8 cellular contexts compared by ENCODE assay signal in genomic region chr10:104328636-104328915, GRCh38. TPM values are rescaled to one million over a fixed set of nuclear protein-coding genes. Genes with fewer than 3 reads are reported as not detected.
DNase-seq lines count a peak whose midpoint lies in the region; ATAC-seq, FAIRE-seq and TF ChIP-seq lines count a peak whose summit lies in the region.

No MANE protein-coding gene starts in this region.

- H3K27me3 ChIP-seq in CD4-positive, CD25-positive, alpha-beta regulatory T cell (ENCODE audit: control insufficient read depth, insufficient read depth, low read length) = no peaks in the 10 kb centered on the region
- H3K27me3 ChIP-seq in HUES6 (ENCODE audit: control insufficient read depth, insufficient read depth, low read length) = no peaks in the 10 kb centered on the region

- peak overlapping the region; percentile 63 for H3K9ac ChIP-seq in HUES6 (ENCODE audit: low read length)

- in situ Hi-C loops in GM13977 (cut with MboI; ENCODE audit: low pct_unique_long_range_greater_than_20kb, low sequenced_read_pairs, unreplicated experiment) = no loop called here

- peaks cover 94% of the 10 kb centered on the region for H3K4me1 ChIP-seq in CD4-positive, CD25-positive, alpha-beta regulatory T cell (ENCODE audit: control insufficient read depth, insufficient read depth, low read length, poor library complexity, severe bottlenecking)
- H3K4me1 ChIP-seq in HUES6 (ENCODE audit: control insufficient read depth, insufficient read depth, low read length) = peaks cover 83% of the 10 kb centered on the region

- H3K27ac Mint-ChIP-seq in CD4-positive, CD25-positive, alpha-beta regulatory T cell = peak overlapping the region; percentile 95 to 96 (median 96)
- peak overlapping the region; percentile 80 for H3K27ac Mint-ChIP-seq in dendritic cell treated with granulocyte-macrophage colony-stimulating factor and Interleukin-4, amounts not matched to agents 40 ng/mL and 50 ng/mL, for 4 days
- peak overlapping the region; percentile 98 for H3K27ac Mint-ChIP-seq in nephron progenitor cell

- DNase-seq in CD4-positive, CD25-positive, alpha-beta regulatory T cell = no peak
- no peak for DNase-seq in nephron progenitor cell
- no peak for DNase-seq in D721Med (ENCODE audit: insufficient read length, low spot score)
- no peak for DNase-seq in GM13977 (ENCODE audit: low spot score)
- no peak for DNase-seq in kidney tubule cell (ENCODE audit: low spot score)

- H3K36me3 Mint-ChIP-seq in CD4-positive, CD25-positive, alpha-beta regulatory T cell = peaks cover 18% of the 10 kb centered on the region
- peaks cover 18% of the 10 kb centered on the region for H3K36me3 Mint-ChIP-seq in dendritic cell treated with granulocyte-macrophage colony-stimulating factor and Interleukin-4, amounts not matched to agents 40 ng/mL and 50 ng/mL, for 4 days (ENCODE audit: low read depth)
- H3K36me3 Mint-ChIP-seq in nephron progenitor cell (ENCODE audit: low read depth) = peaks cover 4% of the 10 kb centered on the region

- H3K27me3 Mint-ChIP-seq in CD4-positive, CD25-positive, alpha-beta regulatory T cell = peaks cover 7% of the 10 kb centered on the region
- no peaks in the 10 kb centered on the region for H3K27me3 Mint-ChIP-seq in dendritic cell treated with granulocyte-macrophage colony-stimulating factor and Interleukin-4, amounts not matched to agents 40 ng/mL and 50 ng/mL, for 4 days
- H3K27me3 Mint-ChIP-seq in nephron progenitor cell (ENCODE audit: low read depth, poor library complexity) = peaks cover 3% of the 10 kb centered on the region

- ATAC-seq in CD4-positive, CD25-positive, alpha-beta regulatory T cell (ENCODE audit: low read depth in 2 of 2) = no peak
- ATAC-seq in GM18498 (IDR thresholded peaks at IDR 0.05; ENCODE audit: unreplicated experiment) = no peak

- peaks cover 0 to 3% (median 0%) of the 10 kb centered on the region in 7 donors for H3K9me3 Mint-ChIP-seq in CD4-positive, CD25-positive, alpha-beta regulatory T cell
- no peaks in the 10 kb centered on the region for H3K9me3 Mint-ChIP-seq in dendritic cell treated with granulocyte-macrophage colony-stimulating factor and Interleukin-4, amounts not matched to agents 40 ng/mL and 50 ng/mL, for 4 days
- H3K9me3 Mint-ChIP-seq in nephron progenitor cell = no peaks in the 10 kb centered on the region

- intact Hi-C loops in dendritic cell treated with granulocyte-macrophage colony-stimulating factor and Interleukin-4, amounts not matched to agents 40 ng/mL and 50 ng/mL, for 4 days (cut with micrococcal nuclease) = no loop called here

- peak overlapping the region; percentile 77 for H3K4me3 ChIP-seq in CD4-positive, CD25-positive, alpha-beta regulatory T cell (ENCODE audit: low read depth, low read length)
- peak overlapping the region; percentile 25 for H3K4me3 ChIP-seq in HUES6 (ENCODE audit: low read depth, low read length)

- peaks cover 24 to 100% (median 83%) of the 10 kb centered on the region in 4 donors for H3K4me1 Mint-ChIP-seq in CD4-positive, CD25-positive, alpha-beta regulatory T cell
- peaks cover 99% of the 10 kb centered on the region for H3K4me1 Mint-ChIP-seq in dendritic cell treated with granulocyte-macrophage colony-stimulating factor and Interleukin-4, amounts not matched to agents 40 ng/mL and 50 ng/mL, for 4 days (ENCODE audit: low read depth)
- peaks cover 94% of the 10 kb centered on the region for H3K4me1 Mint-ChIP-seq in nephron progenitor cell

- no peak for FAIRE-seq in D721Med (lab: Jason Lieb, UNC)

- TF ChIP-seq CTCF in nephron progenitor cell (IDR thresholded peaks at IDR 0.05) (no peak), D721Med (IDR thresholded peaks at IDR 0.05; ENCODE audit: insufficient read depth, missing control alignments) (no peak), GM13977 (IDR thresholded peaks at IDR 0.05; ENCODE audit: extremely low read depth, insufficient read depth, missing control alignments) (no peak)

- H3K9me3 ChIP-seq in CD4-positive, CD25-positive, alpha-beta regulatory T cell (ENCODE audit: control insufficient read depth in 2 of 2, low read length in 2 of 2) = no peaks in the 10 kb centered on the region
- no peaks in the 10 kb centered on the region for H3K9me3 ChIP-seq in HUES6 (ENCODE audit: control insufficient read depth, insufficient read depth, low read depth, low read length)

- H3K4me3 Mint-ChIP-seq in CD4-positive, CD25-positive, alpha-beta regulatory T cell = peak overlapping the region; percentile 78 to 91 (median 88)
- H3K4me3 Mint-ChIP-seq in dendritic cell treated with granulocyte-macrophage colony-stimulating factor and Interleukin-4, amounts not matched to agents 40 ng/mL and 50 ng/mL, for 4 days = peak overlapping the region; percentile 62
- H3K4me3 Mint-ChIP-seq in nephron progenitor cell = peak overlapping the region; percentile 80

- peak overlapping the region; percentile 83 for H3K27ac ChIP-seq in CD4-positive, CD25-positive, alpha-beta regulatory T cell (ENCODE audit: insufficient read depth, low read length, poor library complexity, severe bottlenecking)
- H3K27ac ChIP-seq in HUES6 (ENCODE audit: low read depth, low read length) = peak overlapping the region; percentile 38

- H3K36me3 ChIP-seq in CD4-positive, CD25-positive, alpha-beta regulatory T cell (ENCODE audit: control insufficient read depth, insufficient read depth, low read length) = peaks cover 6% of the 10 kb centered on the region
- no peaks in the 10 kb centered on the region for H3K36me3 ChIP-seq in HUES6 (ENCODE audit: control insufficient read depth, insufficient read depth, low read length)

RNA-seq across cellular contexts. Expression of gene ITPRIP, which starts 9.7 kb away (rescaled TPM):
- 68.4 TPM for total RNA-seq in CD4-positive, CD25-positive, alpha-beta regulatory T cell
- polyA plus RNA-seq in CD4-positive, CD25-positive, alpha-beta regulatory T cell = 10 to 100 TPM; 10.9 to 16.8 (median 12.5) TPM

RNA-seq across cellular contexts. Expression of gene CFAP58, which starts 25.1 kb away (rescaled TPM):
- not detected for total RNA-seq in CD4-positive, CD25-positive, alpha-beta regulatory T cell
- polyA plus RNA-seq in CD4-positive, CD25-positive, alpha-beta regulatory T cell = under 1 TPM in 1 of 4 donors, not detected in 3; 0.51 TPM

RNA-seq across cellular contexts. Expression of gene GSTO2, which starts 59.6 kb away (rescaled TPM):
- total RNA-seq in CD4-positive, CD25-positive, alpha-beta regulatory T cell = 1.7 TPM
- polyA plus RNA-seq in CD4-positive, CD25-positive, alpha-beta regulatory T cell = 1 to 10 TPM in 2 of 4 donors, under 1 TPM in 2; 0.35 to 3.6 (median 1.1) TPM
